ENCODE assay signal across 18 cellular contexts in genomic region chr2:200761168-200761715, GRCh38. TPM values are rescaled to one million over a fixed set of nuclear protein-coding genes. Genes with fewer than 3 reads are reported as not detected.
DNase-seq lines count a peak whose midpoint lies in the region; ATAC-seq, FAIRE-seq and TF ChIP-seq lines count a peak whose summit lies in the region.
"Had no signal": no experiment of that assay in that cellular context is flagged by ENCODE, and none has a peak within 500 bp of the region (broad histone marks: within the 10 kb centered on the region; RNA-seq: fewer than 3 reads in every experiment).

No MANE protein-coding gene starts in this region.

- FAIRE-seq in GM12891 (lab: Jason Lieb, UNC) = no peak

- ATAC-seq in GM18858 (IDR thresholded peaks at IDR 0.05; ENCODE audit: unreplicated experiment) = no peak
- no peak for ATAC-seq in GM19395 (IDR thresholded peaks at IDR 0.05; ENCODE audit: unreplicated experiment)
- ATAC-seq: body of pancreas had no signal

- no peak overlapping the region for H3K4me3 ChIP-seq in fibroblast of villous mesenchyme (ENCODE audit: low read depth, low read length)
- H3K4me3 ChIP-seq: body of pancreas, esophagus muscularis mucosa, right atrium auricular region had no signal

- TF ChIP-seq CTCF in fibroblast of villous mesenchyme (IDR thresholded peaks at IDR 0.05; ENCODE audit: insufficient read depth, low read depth, low read length) = no peak

- DNase-seq in A172 (ENCODE audit: low spot score) (peak; percentile 69), GM04504 (ENCODE audit: low read depth) (peak; percentile 49), amniotic epithelial cell (ENCODE audit: low read depth) (peak; percentile 51), fibroblast of villous mesenchyme (ENCODE audit: low read depth) (peak; percentile 53), GM12891 (ENCODE audit: insufficient read length, low spot score) (no peak), cerebellar nuclear complex (lab: John Stamatoyannopoulos, UW) (no peak)
- DNase-seq: activated CD4-positive, alpha-beta T cell treated with anti-CD3 and anti-CD28 coated beads for 48 hours; body of pancreas; CD4-positive, alpha-beta memory T cell; hippocampal formation; MV-4-11; NCI-H2081 treated with DMSO at 0.1 percent for 48 hours; NCI-H524 treated with DMSO at 0.1 percent for 48 hours; T1000 had no signal

- no peak for TF ChIP-seq POLR2A in GM12891 (IDR thresholded peaks at IDR 0.05; ENCODE audit: low read depth, low read length)

TF ChIP-seq in GM12891, 5 proteins besides CTCF, POLR2A, EP300 and RAD21:
- TF ChIP-seq POLR2AphosphoS5 (IDR thresholded peaks at IDR 0.05; ENCODE audit: low read depth, low read length) = no peak
- TF ChIP-seq SPI1 (IDR thresholded peaks at IDR 0.05; ENCODE audit: low read depth, low read length) = no peak
- TF ChIP-seq TAF1 (IDR thresholded peaks at IDR 0.05; ENCODE audit: low read depth, low read length) = no peak
- no peak for TF ChIP-seq PAX5 (IDR thresholded peaks at IDR 0.05; ENCODE audit: insufficient read depth, low read length, severe bottlenecking)
- TF ChIP-seq POU2F2 (IDR thresholded peaks at IDR 0.05; ENCODE audit: low read depth, low read length) = no peak

RNA-seq across cellular contexts. Expression of gene BZW1, which starts 50.5 kb away (rescaled TPM):
- total RNA-seq in A172 (2014; rRNA removed; shearing (Covaris generic)) = 365 and 408 TPM in 2 replicates
- total RNA-seq in fibroblast of villous mesenchyme = 528 and 662 TPM in 2 replicates
- 167 TPM for polyA plus RNA-seq in GM12891 (2012; ENCODE audit: low read depth, missing spikeins)

Comparison
In these comparisons a context has a peak if more than half of its experiments do, and no peak if none do; other contexts are left out.
1. DNase-seq: peak in A172 (single experiment), GM04504 (single experiment), amniotic epithelial cell (single experiment) and fibroblast of villous mesenchyme (single experiment); none in GM12891 (single experiment) and cerebellar nuclear complex (0 of 2).